Comparison of ENCODE assay signal across 30 cellular contexts in the genomic region with DNA sequence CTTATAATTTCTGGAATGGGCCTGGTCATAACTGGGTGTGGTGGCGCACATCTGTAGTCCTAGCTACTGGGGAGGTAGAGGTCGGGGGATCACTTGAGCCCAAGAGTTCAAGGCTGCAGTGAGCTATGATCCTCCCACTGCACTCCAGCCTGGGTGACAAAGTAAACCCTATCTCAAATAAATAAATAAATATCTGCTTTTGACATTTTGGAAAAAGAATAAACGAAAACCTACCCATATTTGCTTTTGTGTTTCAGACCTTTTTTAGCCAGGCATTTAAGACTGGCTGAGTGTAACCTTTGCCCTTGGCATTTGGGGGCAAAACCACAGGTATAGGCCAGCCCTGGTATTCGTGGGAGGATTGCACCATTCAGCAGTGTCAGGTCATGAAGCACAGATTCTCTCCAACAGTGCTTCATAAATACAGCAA.
"Had no signal": no experiment of that assay in that cellular context is flagged by ENCODE, and none has a peak within 500 bp of the region (broad histone marks: within the 10 kb centered on the region; RNA-seq: fewer than 3 reads in every experiment).

No MANE protein-coding gene starts in this region.

- H3K36me3 ChIP-seq: adrenal gland, ascending aorta, breast epithelium, cardiac muscle cell, colonic mucosa, esophagus squamous epithelium, gastroesophageal sphincter had no signal

- H3K4me1 ChIP-seq: breast epithelium had no signal

- DNase-seq: activated CD4-positive, alpha-beta memory T cell treated with anti-CD3 and anti-CD28 coated beads, Interleukin-2, amount 10 ng/mL, durations not matched to agents 7 days and 5 days; activated CD4-positive, alpha-beta T cell treated with anti-CD3 and anti-CD28 coated beads for 1 hour; activated CD4-positive, alpha-beta T cell treated with anti-CD3 and anti-CD28 coated beads for 4 hours; activated CD4-positive, alpha-beta T cell treated with anti-CD3 and anti-CD28 coated beads, Interleukin-2, amount 10 ng/mL, durations not matched to agents 7 days and 5 days; activated CD4-positive, alpha-beta T cell treated with anti-CD3 and anti-CD28 coated beads, Interleukin-2, amount 50 U/mL, for 4 hours; activated CD4-positive, CD25-positive, alpha-beta regulatory T cell; activated CD8-positive, alpha-beta memory T cell treated with anti-CD3 and anti-CD28 coated beads, Interleukin-2, amount 50 U/mL, for 48 hours; activated gamma-delta T cell; activated naive CD4-positive, alpha-beta T cell; activated naive CD4-positive, alpha-beta T cell treated with anti-CD3 and anti-CD28 coated beads, Interleukin-2, amount 10 ng/mL, durations not matched to agents 7 days and 5 days; activated T-cell treated with anti-CD3 and anti-CD28 coated beads for 4 hours; activated T-cell treated with anti-CD3 and anti-CD28 coated beads, Interleukin-2, amount 50 U/mL, for 24 hours; activated T-cell treated with anti-CD3 and anti-CD28 coated beads, Interleukin-2, amount 50 U/mL, for 72 hours; adrenal gland; central memory CD4-positive, alpha-beta T cell; cerebellar nuclear complex; colonic mucosa; effector CD8-positive, alpha-beta T cell; esophagus squamous epithelium; foreskin melanocyte; T-helper 2 cell had no signal

- H3K4me1 Mint-ChIP-seq: activated CD4-positive, alpha-beta memory T cell treated with anti-CD3 and anti-CD28 coated beads, Interleukin-2, amount 10 ng/mL, durations not matched to agents 7 days and 5 days had no signal

- H3K27me3 Mint-ChIP-seq: brain had no signal

- H3K27me3 ChIP-seq: adrenal gland, ascending aorta, breast epithelium, cardiac muscle cell, colonic mucosa, esophagus squamous epithelium, gastroesophageal sphincter had no signal

- FAIRE-seq: endometrium, endothelial cell of umbilical vein had no signal

- H3K4me3 Mint-ChIP-seq: activated CD4-positive, alpha-beta memory T cell treated with anti-CD3 and anti-CD28 coated beads, Interleukin-2, amount 10 ng/mL, durations not matched to agents 7 days and 5 days; activated CD4-positive, alpha-beta T cell treated with anti-CD3 and anti-CD28 coated beads, Interleukin-2, amount 10 ng/mL, durations not matched to agents 7 days and 5 days; activated naive CD4-positive, alpha-beta T cell treated with anti-CD3 and anti-CD28 coated beads, Interleukin-2, amount 10 ng/mL, durations not matched to agents 7 days and 5 days; activated T-cell treated with anti-CD3 and anti-CD28 coated beads, Interleukin-2, amount 50 U/mL, for 24 hours; activated T-cell treated with anti-CD3 and anti-CD28 coated beads, Interleukin-2, amount 50 U/mL, for 72 hours; brain had no signal

- H3K36me3 Mint-ChIP-seq: brain had no signal

- H3K4me3 ChIP-seq: adrenal gland, ascending aorta, breast epithelium, cardiac muscle cell, colonic mucosa, esophagus squamous epithelium, gastroesophageal sphincter had no signal

- H3K27ac Mint-ChIP-seq: activated CD4-positive, alpha-beta memory T cell treated with anti-CD3 and anti-CD28 coated beads, Interleukin-2, amount 10 ng/mL, durations not matched to agents 7 days and 5 days; activated CD4-positive, alpha-beta T cell treated with anti-CD3 and anti-CD28 coated beads, Interleukin-2, amount 10 ng/mL, durations not matched to agents 7 days and 5 days; activated naive CD4-positive, alpha-beta T cell treated with anti-CD3 and anti-CD28 coated beads, Interleukin-2, amount 10 ng/mL, durations not matched to agents 7 days and 5 days; activated naive CD4-positive, alpha-beta T cell treated with anti-CD3 and anti-CD28 coated beads, Interleukin-2, amount 50 U/mL, for 72 hours; activated T-cell treated with anti-CD3 and anti-CD28 coated beads, Interleukin-2, amount 50 U/mL, for 24 hours; activated T-cell treated with anti-CD3 and anti-CD28 coated beads, Interleukin-2, amount 50 U/mL, for 72 hours had no signal

- ATAC-seq: activated naive CD4-positive, alpha-beta T cell treated with anti-CD3 and anti-CD28 coated beads, Interleukin-2, amount 50 U/mL, for 72 hours; activated T-cell treated with anti-CD3 and anti-CD28 coated beads, Interleukin-2, amount 50 U/mL, for 72 hours; gastroesophageal sphincter had no signal

- H3K9me3 ChIP-seq: adrenal gland, colonic mucosa had no signal

- H3K27ac ChIP-seq: adrenal gland, ascending aorta, breast epithelium, cardiac muscle cell, colonic mucosa, epithelial cell of prostate, esophagus squamous epithelium, gastroesophageal sphincter had no signal
